1 cellular context compared by ENCODE assay signal in the genomic region with DNA sequence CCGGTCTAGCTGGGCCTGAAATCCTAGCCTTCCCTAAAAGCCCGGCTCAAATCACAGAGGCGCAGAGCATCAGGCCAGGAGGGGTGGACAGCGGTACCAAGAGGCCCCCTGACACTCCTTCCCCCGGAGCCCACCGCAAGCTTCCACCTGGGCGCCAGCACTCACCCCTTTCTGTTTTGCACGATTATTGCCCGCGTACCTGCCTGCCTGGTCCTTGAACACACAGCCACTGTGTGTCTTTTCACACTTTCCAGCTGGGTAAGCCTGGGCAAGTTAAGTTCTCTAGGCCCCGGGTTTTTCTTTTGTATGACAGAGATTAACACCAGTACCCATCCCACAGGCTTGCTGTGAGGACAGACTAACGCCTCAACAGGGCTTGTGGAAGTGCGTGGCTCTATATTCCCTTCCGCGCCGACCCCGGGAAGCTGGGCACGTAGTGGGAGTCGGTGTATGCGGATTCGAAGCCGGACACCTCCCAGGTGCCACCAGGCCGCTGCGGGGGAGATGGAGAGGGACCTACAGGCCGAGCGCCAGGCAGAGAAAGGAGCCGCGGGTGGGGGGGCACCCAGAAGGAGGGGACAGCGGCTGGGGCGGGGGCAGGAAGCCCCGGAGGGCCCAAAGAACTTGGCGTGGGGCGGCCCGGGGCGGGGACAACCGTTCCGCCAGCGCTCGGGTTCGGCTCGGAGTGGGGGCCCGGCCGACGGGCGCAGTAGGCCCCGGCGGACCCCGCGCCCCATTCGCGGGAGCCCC.
TF ChIP-seq lines count a peak whose summit lies in the region.

No MANE protein-coding gene starts in this region.

TF ChIP-seq in endothelial cell of umbilical vein, 7 proteins besides CTCF, POLR2A, EP300 and RAD21:
- TF ChIP-seq MYC (IDR thresholded peaks at IDR 0.05; ENCODE audit: low read depth, low read length): no peak
- TF ChIP-seq POLR2AphosphoS5 (IDR thresholded peaks at IDR 0.05; ENCODE audit: insufficient read depth, low read depth, low read length): no peak
- TF ChIP-seq, protein P1, sequence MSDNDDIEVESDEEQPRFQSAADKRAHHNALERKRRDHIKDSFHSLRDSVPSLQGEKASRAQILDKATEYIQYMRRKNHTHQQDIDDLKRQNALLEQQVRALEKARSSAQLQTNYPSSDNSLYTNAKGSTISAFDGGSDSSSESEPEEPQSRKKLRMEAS (IDR thresholded peaks at IDR 0.05; ENCODE audit: insufficient read depth, insufficient read length): no peak
- no peak for TF ChIP-seq EZH2 (IDR thresholded peaks at IDR 0.05; ENCODE audit: borderline replicate concordance, low read depth, low read length, severe bottlenecking)
- no peak for TF ChIP-seq JUN (IDR thresholded peaks at IDR 0.05; ENCODE audit: borderline replicate concordance, insufficient read depth, insufficient read length, low read depth)
- no peak for TF ChIP-seq GATA2 (IDR thresholded peaks at IDR 0.05; ENCODE audit: insufficient read depth, insufficient read length, low read depth, low read length)
- TF ChIP-seq FOS (IDR thresholded peaks at IDR 0.05; ENCODE audit: borderline replicate concordance, insufficient read depth, low read length): no peak
